Comparison of ENCODE assay signal across 14 cellular contexts in genomic region chr3:195698325-195699147, GRCh38. TPM values are rescaled to one million over a fixed set of nuclear protein-coding genes. Genes with fewer than 3 reads are reported as not detected.
DNase-seq lines count a peak whose midpoint lies in the region; ATAC-seq and TF ChIP-seq lines count a peak whose summit lies in the region.
"Had no signal": no experiment of that assay in that cellular context is flagged by ENCODE, and none has a peak within 500 bp of the region (broad histone marks: within the 10 kb centered on the region; RNA-seq: fewer than 3 reads in every experiment).

No MANE protein-coding gene starts in this region.

- no peak for TF ChIP-seq CTCF in glutamatergic neuron (IDR thresholded peaks at IDR 0.05; ENCODE audit: partially characterized antibody, unreplicated experiment)
- no peak for TF ChIP-seq CTCF in tibial nerve (IDR thresholded peaks at IDR 0.05)

- H3K27ac ChIP-seq in temporal lobe (ENCODE audit: low read depth, low read length) (peak overlapping the region; percentile 53), tibial nerve (peak overlapping the region in 2 of 4 donors; percentile 1 to 76)
- H3K27ac ChIP-seq: upper lobe of right lung had no signal

- H3K4me1 Mint-ChIP-seq in activated naive CD4-positive, alpha-beta T cell treated with anti-CD3 and anti-CD28 coated beads for 36 hours (ENCODE audit: low read depth), result no peaks in the 10 kb centered on the region
- H3K4me1 Mint-ChIP-seq in activated T-helper 17 cell treated with anti-CD3 and anti-CD28 coated beads, Interleukin-2, amount 50 U/mL, for 72 hours, result peaks cover 4% of the 10 kb centered on the region
- peaks cover 15% of the 10 kb centered on the region for H3K4me1 Mint-ChIP-seq in glutamatergic neuron (ENCODE audit: low read depth, unreplicated experiment)

- no peak for DNase-seq in activated naive CD4-positive, alpha-beta T cell treated with anti-CD3 and anti-CD28 coated beads, Interleukin-2, amount 50 U/mL, for 72 hours (ENCODE audit: low spot score in 2 of 2)
- no peak for DNase-seq in activated naive CD4-positive, alpha-beta T cell treated with anti-CD3 and anti-CD28 coated beads for 36 hours
- DNase-seq in glutamatergic neuron (no peak), tibial nerve (ENCODE audit: low spot score in 2 of 2) (no peak), mesenteric fat pad (ENCODE audit: low spot score) (no peak)
- DNase-seq: activated CD4-positive, alpha-beta memory T cell treated with anti-CD3 and anti-CD28 coated beads, Interleukin-2, amount 10 ng/mL, durations not matched to agents 7 days and 5 days; anterior cingulate cortex; erythroblast; upper lobe of right lung had no signal

- WGBS in tibial nerve, 2 donors, result 68 to 71% methylated on average over 8 of the region's 8 CpGs

- H3K27ac Mint-ChIP-seq in activated naive CD4-positive, alpha-beta T cell treated with anti-CD3 and anti-CD28 coated beads, Interleukin-2, amount 50 U/mL, for 72 hours, result peak overlapping the region; percentile 2 to 12
- no peak overlapping the region for H3K27ac Mint-ChIP-seq in activated naive CD4-positive, alpha-beta T cell treated with anti-CD3 and anti-CD28 coated beads for 36 hours
- peak overlapping the region; percentile 6 for H3K27ac Mint-ChIP-seq in activated T-helper 17 cell treated with anti-CD3 and anti-CD28 coated beads, Interleukin-2, amount 50 U/mL, for 72 hours
- H3K27ac Mint-ChIP-seq in glutamatergic neuron (ENCODE audit: unreplicated experiment), result no peak overlapping the region
- H3K27ac Mint-ChIP-seq: activated CD4-positive, alpha-beta memory T cell treated with anti-CD3 and anti-CD28 coated beads, Interleukin-2, amount 10 ng/mL, durations not matched to agents 7 days and 5 days; T-helper 1 cell treated with Interleukin-12 subunit alpha and Interleukin-12 subunit beta and Interleukin-4 antibody, amounts not matched to agents 30 μg/mL and 1 μg/mL, for 36 hours had no signal

- no peaks in the 10 kb centered on the region for H3K9me3 ChIP-seq in tibial nerve
- H3K9me3 ChIP-seq: upper lobe of right lung had no signal

- no peaks in the 10 kb centered on the region for H3K27me3 ChIP-seq in tibial nerve
- H3K27me3 ChIP-seq: upper lobe of right lung had no signal

- peaks cover 6% of the 10 kb centered on the region in 2 donors for H3K36me3 Mint-ChIP-seq in activated naive CD4-positive, alpha-beta T cell treated with anti-CD3 and anti-CD28 coated beads, Interleukin-2, amount 50 U/mL, for 72 hours
- H3K36me3 Mint-ChIP-seq in activated naive CD4-positive, alpha-beta T cell treated with anti-CD3 and anti-CD28 coated beads for 36 hours (ENCODE audit: low read depth), result peaks cover 4% of the 10 kb centered on the region
- H3K36me3 Mint-ChIP-seq in activated T-helper 17 cell treated with anti-CD3 and anti-CD28 coated beads, Interleukin-2, amount 50 U/mL, for 72 hours (ENCODE audit: low read depth), result peaks cover 30% of the 10 kb centered on the region
- peaks cover 8% of the 10 kb centered on the region for H3K36me3 Mint-ChIP-seq in glutamatergic neuron (ENCODE audit: unreplicated experiment)

- peaks cover 0 to 91% (median 4%) of the 10 kb centered on the region in 3 donors for H3K36me3 ChIP-seq in tibial nerve

- H3K4me3 Mint-ChIP-seq in activated naive CD4-positive, alpha-beta T cell treated with anti-CD3 and anti-CD28 coated beads for 36 hours, result no peak overlapping the region
- no peak overlapping the region for H3K4me3 Mint-ChIP-seq in activated T-helper 17 cell treated with anti-CD3 and anti-CD28 coated beads, Interleukin-2, amount 50 U/mL, for 72 hours
- H3K4me3 Mint-ChIP-seq in glutamatergic neuron (ENCODE audit: unreplicated experiment), result peak overlapping the region; percentile 60
- H3K4me3 Mint-ChIP-seq: activated CD4-positive, alpha-beta memory T cell treated with anti-CD3 and anti-CD28 coated beads, Interleukin-2, amount 10 ng/mL, durations not matched to agents 7 days and 5 days; T-helper 1 cell treated with Interleukin-12 subunit alpha and Interleukin-12 subunit beta and Interleukin-4 antibody, amounts not matched to agents 30 μg/mL and 1 μg/mL, for 36 hours had no signal

- intact Hi-C loops in activated naive CD4-positive, alpha-beta T cell treated with anti-CD3 and anti-CD28 coated beads for 36 hours (cut with micrococcal nuclease), result no loop called here

- no peak for TF ChIP-seq EP300 in tibial nerve (IDR thresholded peaks at IDR 0.05)

- H3K4me1 ChIP-seq in tibial nerve, result peaks cover 0 to 22% (median 2%) of the 10 kb centered on the region in 4 donors
- H3K4me1 ChIP-seq: upper lobe of right lung had no signal

- H3K9me3 Mint-ChIP-seq in activated naive CD4-positive, alpha-beta T cell treated with anti-CD3 and anti-CD28 coated beads, Interleukin-2, amount 50 U/mL, for 72 hours, result no peaks in the 10 kb centered on the region
- H3K9me3 Mint-ChIP-seq in activated naive CD4-positive, alpha-beta T cell treated with anti-CD3 and anti-CD28 coated beads for 36 hours, result no peaks in the 10 kb centered on the region
- H3K9me3 Mint-ChIP-seq in activated T-helper 17 cell treated with anti-CD3 and anti-CD28 coated beads, Interleukin-2, amount 50 U/mL, for 72 hours, result no peaks in the 10 kb centered on the region
- H3K9me3 Mint-ChIP-seq in glutamatergic neuron (ENCODE audit: unreplicated experiment), result peaks cover 10% of the 10 kb centered on the region
- H3K9me3 Mint-ChIP-seq: activated CD4-positive, alpha-beta memory T cell treated with anti-CD3 and anti-CD28 coated beads, Interleukin-2, amount 10 ng/mL, durations not matched to agents 7 days and 5 days; T-helper 1 cell treated with Interleukin-12 subunit alpha and Interleukin-12 subunit beta and Interleukin-4 antibody, amounts not matched to agents 30 μg/mL and 1 μg/mL, for 36 hours had no signal

- no peaks in the 10 kb centered on the region for H3K27me3 Mint-ChIP-seq in activated naive CD4-positive, alpha-beta T cell treated with anti-CD3 and anti-CD28 coated beads for 36 hours (ENCODE audit: low read depth)
- no peaks in the 10 kb centered on the region for H3K27me3 Mint-ChIP-seq in activated T-helper 17 cell treated with anti-CD3 and anti-CD28 coated beads, Interleukin-2, amount 50 U/mL, for 72 hours
- peaks cover 7% of the 10 kb centered on the region for H3K27me3 Mint-ChIP-seq in glutamatergic neuron (ENCODE audit: unreplicated experiment)
- H3K27me3 Mint-ChIP-seq: activated CD4-positive, alpha-beta memory T cell treated with anti-CD3 and anti-CD28 coated beads, Interleukin-2, amount 10 ng/mL, durations not matched to agents 7 days and 5 days had no signal

- no peak for TF ChIP-seq POLR2A in tibial nerve (IDR thresholded peaks at IDR 0.05)

- CTCF ChIA-PET in activated naive CD4-positive, alpha-beta T cell treated with anti-CD3 and anti-CD28 coated beads for 36 hours (lab: Charles Lee), result no interaction called here

- no peak for ATAC-seq in activated naive CD4-positive, alpha-beta T cell treated with anti-CD3 and anti-CD28 coated beads, Interleukin-2, amount 50 U/mL, for 72 hours
- ATAC-seq in activated T-helper 17 cell treated with anti-CD3 and anti-CD28 coated beads, Interleukin-2, amount 50 U/mL, for 72 hours (replicated peaks), result no peak
- ATAC-seq in GM21529 (IDR thresholded peaks at IDR 0.05; ENCODE audit: unreplicated experiment), result no peak

- no peak overlapping the region for H3K4me3 ChIP-seq in tibial nerve
- H3K4me3 ChIP-seq: skin epidermis, upper lobe of right lung had no signal

RNA-seq across cellular contexts. Expression of gene MUC20, which starts 22.2 kb away (rescaled TPM):
- total RNA-seq in activated naive CD4-positive, alpha-beta T cell treated with anti-CD3 and anti-CD28 coated beads, Interleukin-2, amount 50 U/mL, for 72 hours, result 1 to 10 TPM; 2.2 to 3.6 TPM
- under 1 TPM; 0.43 to 0.84 TPM for total RNA-seq in activated naive CD4-positive, alpha-beta T cell treated with anti-CD3 and anti-CD28 coated beads for 36 hours
- 10 to 100 TPM in 1 of 2 donors, 1 to 10 TPM in 1; 3.8 to 14.4 TPM for total RNA-seq in activated T-helper 17 cell treated with anti-CD3 and anti-CD28 coated beads, Interleukin-2, amount 50 U/mL, for 72 hours
- total RNA-seq in glutamatergic neuron (ENCODE audit: unreplicated experiment) (not detected), temporal lobe (2.5 TPM), tibial nerve (10 to 100 TPM; 11.0 to 67.5 (median 22.9) TPM), mesenteric fat pad (2.0 TPM)

Comparison
In these comparisons a context has a peak if more than half of its experiments do, and no peak if none do; other contexts are left out.
1. H3K27ac Mint-ChIP-seq: peak in activated naive CD4-positive, alpha-beta T cell treated with anti-CD3 and anti-CD28 coated beads, Interleukin-2, amount 50 U/mL, for 72 hours (2 of 2) and activated T-helper 17 cell treated with anti-CD3 and anti-CD28 coated beads, Interleukin-2, amount 50 U/mL, for 72 hours (single experiment); none in activated naive CD4-positive, alpha-beta T cell treated with anti-CD3 and anti-CD28 coated beads for 36 hours (single experiment) and glutamatergic neuron (single experiment).